ENCODE assay signal across 10 cellular contexts in the genomic region with DNA sequence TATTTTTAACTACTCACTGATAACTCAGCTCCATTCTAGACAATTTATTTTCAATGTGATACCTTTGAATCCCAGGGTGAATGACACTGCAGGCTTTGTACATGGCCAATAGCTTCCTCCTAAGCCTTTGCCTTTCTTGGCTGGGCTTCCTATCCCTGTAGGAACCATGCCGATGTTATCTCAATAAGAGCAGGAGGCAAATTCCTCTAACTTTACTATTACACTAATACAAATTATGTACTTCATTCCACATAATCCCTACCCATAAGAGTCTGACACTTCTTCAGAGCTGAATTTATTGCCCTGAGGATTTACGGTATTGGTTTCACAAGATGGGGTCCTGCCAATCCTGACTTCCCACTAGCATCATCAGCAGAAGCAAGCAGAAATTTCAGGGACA. TPM values are rescaled to one million over a fixed set of nuclear protein-coding genes. Genes with fewer than 3 reads are reported as not detected.
DNase-seq lines count a peak whose midpoint lies in the region; ATAC-seq and TF ChIP-seq lines count a peak whose summit lies in the region.
"Had no signal": no experiment of that assay in that cellular context is flagged by ENCODE, and none has a peak within 500 bp of the region (broad histone marks: within the 10 kb centered on the region; RNA-seq: fewer than 3 reads in every experiment).

No MANE protein-coding gene starts in this region.

- no peaks in the 10 kb centered on the region for H3K9me3 ChIP-seq in body of pancreas
- H3K9me3 ChIP-seq in right lobe of liver, result no peaks in the 10 kb centered on the region

- H3K4me1 ChIP-seq in body of pancreas (peaks cover 13% of the 10 kb centered on the region), right lobe of liver (peaks cover 0 to 11% (median 0%) of the 10 kb centered on the region in 4 donors)

- ATAC-seq in body of pancreas (peak; percentile 47), right lobe of liver (peak; percentile 48 to 81 (median 58)), GM18519 (IDR thresholded peaks at IDR 0.05; ENCODE audit: low FRiP score, unreplicated experiment) (no peak)
- ATAC-seq: GM23338 had no signal

- no peak for TF ChIP-seq CTCF in AG10803 (conservative IDR thresholded peaks at IDR 0.05; ENCODE audit: low read length)
- no peak for TF ChIP-seq CTCF in body of pancreas (IDR thresholded peaks at IDR 0.05)
- TF ChIP-seq CTCF in right lobe of liver (IDR thresholded peaks at IDR 0.05), result no peak

- DNase-seq in AG10803 (ENCODE audit: low read depth) (peak; percentile 29), HT-29 (ENCODE audit: low spot score) (peak; percentile 59), body of pancreas (no peak), right lobe of liver (no peak), hypothalamus (lab: John Stamatoyannopoulos, UW) (no peak)
- no peak for DNase-seq in effector CD4-positive, alpha-beta T cell
- no peak for DNase-seq in NK-92 treated with Interleukin-12 subunit alpha and Interleukin-12 subunit beta, amount 100 ng/mL, for 24 hours (lab: John Stamatoyannopoulos, UW)
- DNase-seq: posterior cingulate gyrus had no signal

- H3K4me3 ChIP-seq in AG10803 (ENCODE audit: low read length) (no peak overlapping the region), body of pancreas (no peak overlapping the region), right lobe of liver (no peak overlapping the region)
- H3K4me3 ChIP-seq: GM23338 had no signal

- TF ChIP-seq POLR2A in body of pancreas (IDR thresholded peaks at IDR 0.05) (no peak), right lobe of liver (IDR thresholded peaks at IDR 0.05) (no peak)

- no peak overlapping the region for H3K27ac ChIP-seq in body of pancreas
- no peak overlapping the region for H3K27ac ChIP-seq in right lobe of liver

- intact Hi-C loops in body of pancreas (cut with DNase I), result no loop called here
- intact Hi-C loops in right lobe of liver (cut with DNase I), result no loop called here

- H3K36me3 ChIP-seq in body of pancreas (replicated peaks in 1 of 2; ENCODE audit: insufficient read depth in 1 of 2, low read depth in 2 of 2) (no peaks in the 10 kb centered on the region), right lobe of liver (no peaks in the 10 kb centered on the region)

- H3K27me3 ChIP-seq in body of pancreas (no peaks in the 10 kb centered on the region), right lobe of liver (no peaks in the 10 kb centered on the region)

- 38 to 48% methylated on average over 2 of the region's 2 CpGs for WGBS in body of pancreas, 2 donors
- 44% methylated on average over 2 of the region's 2 CpGs for WGBS in right lobe of liver (ENCODE audit: insufficient coverage, low coverage, low lambda C conversion rate, missing lambda C conversion rate)

RNA-seq across cellular contexts. Expression of gene TGFBR3, which starts 14.0 kb away (rescaled TPM):
- 4.3 and 7.1 TPM in 2 replicates for total RNA-seq in HT-29 (2014; rRNA removed; shearing (Covaris generic))
- total RNA-seq in body of pancreas, result 10 to 100 TPM; 52.4 to 63.6 TPM
- total RNA-seq in right lobe of liver, result 10 to 100 TPM in 5 of 6 experiments, 1 to 10 TPM in 1; 9.0 to 32.3 (median 18.1) TPM

Comparison
In these comparisons a context has a peak if more than half of its experiments do, and no peak if none do; other contexts are left out.
1. DNase-seq: peak in AG10803 (single experiment) and HT-29 (single experiment); none in body of pancreas (0 of 4), right lobe of liver (0 of 3), effector CD4-positive, alpha-beta T cell (single experiment), NK-92 treated with Interleukin-12 subunit alpha and Interleukin-12 subunit beta, amount 100 ng/mL, for 24 hours (single experiment) and hypothalamus (0 of 51).